In genomic region chr21:26441081-26441610, GRCh38 we compare ENCODE assay signal across 1 cellular context.
TF ChIP-seq lines count a peak whose summit lies in the region.

No MANE protein-coding gene starts in this region.

TF ChIP-seq in GM23338, 12 proteins besides CTCF, POLR2A, EP300 and RAD21 (continued from another document):
- no peak for TF ChIP-seq REST (IDR thresholded peaks at IDR 0.05; ENCODE audit: unreplicated experiment)
TF ChIP-seq in GM23338: peak in this region for 0.
